12 cellular contexts compared by ENCODE assay signal in the genomic region with DNA sequence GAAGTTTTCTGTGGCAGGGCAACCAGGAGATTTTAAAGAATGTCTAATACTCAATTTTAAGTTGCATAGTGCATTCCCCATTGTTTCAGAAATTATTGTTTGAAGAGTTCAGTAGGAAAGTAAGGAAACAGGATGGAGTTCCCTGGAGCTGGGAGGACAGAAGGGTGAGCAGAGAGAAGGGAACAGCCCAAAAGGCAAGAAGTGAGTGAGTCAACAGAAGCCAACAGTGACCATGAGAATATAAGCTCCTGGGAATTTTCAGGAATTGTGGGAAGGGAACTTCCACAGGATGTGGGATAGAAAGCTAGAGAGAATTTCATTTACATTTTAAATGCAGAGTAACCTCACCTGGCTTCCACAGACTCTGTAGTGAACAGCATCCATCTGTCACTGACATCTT.
DNase-seq lines count a peak whose midpoint lies in the region; ATAC-seq lines count a peak whose summit lies in the region.
"Had no signal": no experiment of that assay in that cellular context is flagged by ENCODE, and none has a peak within 500 bp of the region (broad histone marks: within the 10 kb centered on the region; RNA-seq: fewer than 3 reads in every experiment).

No MANE protein-coding gene starts in this region.

- DNase-seq in NCI-H524 (lab: John Stamatoyannopoulos, UW) (peak; percentile 9 to 62), NCI-H524 treated with DMSO at 0.1 percent for 48 hours (lab: John Stamatoyannopoulos, UW) (no peak), A172 (ENCODE audit: low spot score) (peak; percentile 10), Daoy (ENCODE audit: low read depth) (peak; percentile 4), foreskin melanocyte (peak; percentile 49), NCI-H2196 treated with DMSO at 0.1 percent for 48 hours (lab: John Stamatoyannopoulos, UW; ENCODE audit: unreplicated experiment) (no peak)
- DNase-seq: C1 segment of cervical spinal cord; CD4-positive, alpha-beta T cell; DMS53; GOT3; H9 had no signal

- no peak for ATAC-seq in GM21619 (IDR thresholded peaks at IDR 0.05; ENCODE audit: unreplicated experiment)

Comparison
In these comparisons a context has a peak if more than half of its experiments do, and no peak if none do; other contexts are left out.
1. DNase-seq: peak in NCI-H524 (2 of 2), A172 (single experiment), Daoy (single experiment) and foreskin melanocyte (single experiment); none in NCI-H524 treated with DMSO at 0.1 percent for 48 hours (single experiment) and NCI-H2196 treated with DMSO at 0.1 percent for 48 hours (single experiment).